15 cellular contexts compared by ENCODE assay signal in genomic region chrX:97330150-97330549, GRCh38.
DNase-seq lines count a peak whose midpoint lies in the region; ATAC-seq, FAIRE-seq and TF ChIP-seq lines count a peak whose summit lies in the region.
"Had no signal": no experiment of that assay in that cellular context is flagged by ENCODE, and none has a peak within 500 bp of the region (broad histone marks: within the 10 kb centered on the region; RNA-seq: fewer than 3 reads in every experiment).

No MANE protein-coding gene starts in this region.

- peaks cover 2% of the 10 kb centered on the region for H3K27me3 Mint-ChIP-seq in GM23338 (ENCODE audit: insufficient read depth, low read depth, poor library complexity)
- H3K27me3 Mint-ChIP-seq in WTC11 (ENCODE audit: low read depth), result no peaks in the 10 kb centered on the region
- H3K27me3 Mint-ChIP-seq in activated T-helper 1 cell treated with anti-CD3 and anti-CD28 coated beads, Interleukin-12 subunit alpha, Interleukin-12 subunit beta, Interleukin-2, Interleukin-4 antibody, amounts not matched to agents 30 ng/mL and 10 ng/mL and 1 ng/mL, durations not matched to agents 14 hours and 24 hours and 36 hours (ENCODE audit: insufficient read depth), result no peaks in the 10 kb centered on the region

- no peak overlapping the region for H3K27ac Mint-ChIP-seq in GM23338
- H3K27ac Mint-ChIP-seq in WTC11, result no peak overlapping the region
- H3K27ac Mint-ChIP-seq in activated T-helper 1 cell treated with anti-CD3 and anti-CD28 coated beads, Interleukin-12 subunit alpha, Interleukin-12 subunit beta, Interleukin-2, Interleukin-4 antibody, amounts not matched to agents 30 ng/mL and 10 ng/mL and 1 ng/mL, durations not matched to agents 14 hours and 24 hours and 36 hours, result no peak overlapping the region
- H3K27ac Mint-ChIP-seq: activated naive CD4-positive, alpha-beta T cell treated with anti-CD3 and anti-CD28 coated beads for 36 hours had no signal

- H3K4me1 ChIP-seq in DOHH2 (ENCODE audit: control insufficient read depth, low read length) (peaks cover 93% of the 10 kb centered on the region), GM23338 (ENCODE audit: insufficient read depth) (peaks cover under 1% of the 10 kb centered on the region; the same call in 1 of the 2 replicates)
- H3K4me1 ChIP-seq: left lung, upper lobe of left lung had no signal

- H3K4me3 ChIP-seq in DOHH2 (ENCODE audit: low read length) (no peak overlapping the region), GM23338 (no peak overlapping the region)
- H3K4me3 ChIP-seq: left lung, upper lobe of left lung had no signal

- TF ChIP-seq CTCF in DOHH2 (IDR thresholded peaks at IDR 0.05; ENCODE audit: low read depth, low read length, poor library complexity, severe bottlenecking) (no peak), GM23338 (conservative IDR thresholded peaks at IDR 0.05; ENCODE audit: low read depth in 2 of 2) (no peak), WTC11 (IDR thresholded peaks at IDR 0.05) (no peak)

- CTCF ChIA-PET in WTC11 (lab: Charles Lee), result no interaction called here

- H3K36me3 Mint-ChIP-seq in GM23338 (ENCODE audit: low read depth) (peaks cover 15% of the 10 kb centered on the region; the same call in 2 of the 3 replicates), WTC11 (peaks cover 4% of the 10 kb centered on the region)
- H3K36me3 Mint-ChIP-seq in activated T-helper 1 cell treated with anti-CD3 and anti-CD28 coated beads, Interleukin-12 subunit alpha, Interleukin-12 subunit beta, Interleukin-2, Interleukin-4 antibody, amounts not matched to agents 30 ng/mL and 10 ng/mL and 1 ng/mL, durations not matched to agents 14 hours and 24 hours and 36 hours (ENCODE audit: low read depth), result no peaks in the 10 kb centered on the region

- no peaks in the 10 kb centered on the region for H3K9me3 ChIP-seq in DOHH2 (ENCODE audit: control insufficient read depth, insufficient read depth, low read length)
- H3K9me3 ChIP-seq: left lung, upper lobe of left lung had no signal

- H3K9me3 Mint-ChIP-seq in GM23338, result no peaks in the 10 kb centered on the region
- H3K9me3 Mint-ChIP-seq in WTC11, result no peaks in the 10 kb centered on the region
- no peaks in the 10 kb centered on the region for H3K9me3 Mint-ChIP-seq in activated T-helper 1 cell treated with anti-CD3 and anti-CD28 coated beads, Interleukin-12 subunit alpha, Interleukin-12 subunit beta, Interleukin-2, Interleukin-4 antibody, amounts not matched to agents 30 ng/mL and 10 ng/mL and 1 ng/mL, durations not matched to agents 14 hours and 24 hours and 36 hours
- H3K9me3 Mint-ChIP-seq: activated naive CD4-positive, alpha-beta T cell treated with anti-CD3 and anti-CD28 coated beads for 36 hours had no signal

- H3K4me3 Mint-ChIP-seq in GM23338 (no peak overlapping the region), WTC11 (no peak overlapping the region)
- H3K4me3 Mint-ChIP-seq in activated T-helper 1 cell treated with anti-CD3 and anti-CD28 coated beads, Interleukin-12 subunit alpha, Interleukin-12 subunit beta, Interleukin-2, Interleukin-4 antibody, amounts not matched to agents 30 ng/mL and 10 ng/mL and 1 ng/mL, durations not matched to agents 14 hours and 24 hours and 36 hours, result no peak overlapping the region
- H3K4me3 Mint-ChIP-seq: activated naive CD4-positive, alpha-beta T cell treated with anti-CD3 and anti-CD28 coated beads for 36 hours had no signal

- H3K36me3 ChIP-seq in DOHH2 (ENCODE audit: control insufficient read depth, low read length), result no peaks in the 10 kb centered on the region
- H3K36me3 ChIP-seq in GM23338 (ENCODE audit: insufficient read depth), result no peaks in the 10 kb centered on the region
- H3K36me3 ChIP-seq: left lung, upper lobe of left lung had no signal

- H3K4me2 ChIP-seq in DOHH2 (ENCODE audit: low read length), result no peak overlapping the region; the same call in 1 of the 2 replicates
- no peak overlapping the region for H3K4me2 ChIP-seq in GM23338

- H3K9me2 ChIP-seq in DOHH2 (replicated peaks; ENCODE audit: control insufficient read depth, low read length) (no peaks in the 10 kb centered on the region), GM23338 (ENCODE audit: insufficient read depth) (no peaks in the 10 kb centered on the region)

- intact Hi-C loops in activated T-helper 1 cell treated with anti-CD3 and anti-CD28 coated beads, Interleukin-12 subunit alpha, Interleukin-12 subunit beta, Interleukin-2, Interleukin-4 antibody, amounts not matched to agents 30 ng/mL and 10 ng/mL and 1 ng/mL, durations not matched to agents 14 hours and 24 hours and 36 hours (cut with micrococcal nuclease), result no loop called here

- POLR2A ChIA-PET in WTC11 (lab: Charles Lee), result no interaction called here

- FAIRE-seq in GM19239 (lab: Jason Lieb, UNC), result peak; percentile 87

- peaks cover 7% of the 10 kb centered on the region; the same call in 2 of the 3 replicates for H3K4me1 Mint-ChIP-seq in GM23338
- peaks cover 17% of the 10 kb centered on the region for H3K4me1 Mint-ChIP-seq in WTC11
- no peaks in the 10 kb centered on the region for H3K4me1 Mint-ChIP-seq in activated T-helper 1 cell treated with anti-CD3 and anti-CD28 coated beads, Interleukin-12 subunit alpha, Interleukin-12 subunit beta, Interleukin-2, Interleukin-4 antibody, amounts not matched to agents 30 ng/mL and 10 ng/mL and 1 ng/mL, durations not matched to agents 14 hours and 24 hours and 36 hours (ENCODE audit: low read depth)

- peak; percentile 53 for ATAC-seq in HG02642 (IDR thresholded peaks at IDR 0.05; ENCODE audit: poor library complexity, unreplicated experiment)
- ATAC-seq in HG03439 (IDR thresholded peaks at IDR 0.05; ENCODE audit: unreplicated experiment), result peak; percentile 50
- ATAC-seq in GM23338, result no peak
- no peak for ATAC-seq in WTC11
- ATAC-seq: activated CD4-positive, CD25-positive, alpha-beta regulatory T cell treated with anti-CD3 and anti-CD28 coated beads, Interleukin-2, amount 50 U/mL, for 24 hours; left lung had no signal

- H4K20me1 ChIP-seq in DOHH2 (ENCODE audit: control insufficient read depth, insufficient read depth, low read depth, low read length) (no peaks in the 10 kb centered on the region), GM23338 (replicated peaks; ENCODE audit: insufficient read depth) (0 out of 2 replicates have a peak, but pooled peaks cover 5% of the 10 kb centered on the region)

- H2AFZ ChIP-seq in GM23338, result no peak overlapping the region

- peak overlapping the region; percentile 46 for H3K27ac ChIP-seq in DOHH2 (ENCODE audit: low read depth, low read length)
- no peak overlapping the region for H3K27ac ChIP-seq in GM23338 (ENCODE audit: low read depth)
- H3K27ac ChIP-seq: left lung, upper lobe of left lung had no signal

- H3F3A ChIP-seq in DOHH2 (ENCODE audit: control insufficient read depth, insufficient read depth) (peaks cover 6% of the 10 kb centered on the region), GM23338 (replicated peaks; ENCODE audit: low read depth) (no peaks in the 10 kb centered on the region)

- DNase-seq in GM19239 (ENCODE audit: insufficient read length, low spot score) (no peak), GM23338 (ENCODE audit: low spot score) (no peak), WTC11 (ENCODE audit: low spot score) (no peak)
- DNase-seq in stimulated activated naive CD4-positive, alpha-beta T cell treated with Interleukin-2 at 50 U/mL for 16 hours (lab: John Stamatoyannopoulos, UW), result no peak
- DNase-seq in activated T-helper 1 cell treated with anti-CD3 and anti-CD28 coated beads, Interleukin-12 subunit alpha, Interleukin-12 subunit beta, Interleukin-2, Interleukin-4 antibody, amounts not matched to agents 30 ng/mL and 10 ng/mL and 1 ng/mL, durations not matched to agents 14 hours and 24 hours and 36 hours (ENCODE audit: low spot score), result no peak
- DNase-seq: activated naive CD4-positive, alpha-beta T cell treated with anti-CD3 and anti-CD28 coated beads for 36 hours; foreskin fibroblast; KG1; left lung; NCI-H1105; upper lobe of left lung had no signal

- H3K79me2 ChIP-seq in DOHH2 (ENCODE audit: control insufficient read depth, low read length), result no peaks in the 10 kb centered on the region
- peaks cover 95% of the 10 kb centered on the region for H3K79me2 ChIP-seq in GM23338 (replicated peaks; ENCODE audit: insufficient read depth)

- H3K27me3 ChIP-seq in DOHH2 (ENCODE audit: control insufficient read depth, low read length) (no peaks in the 10 kb centered on the region), GM23338 (ENCODE audit: insufficient read depth) (no peaks in the 10 kb centered on the region)
- H3K27me3 ChIP-seq: left lung, upper lobe of left lung had no signal

TF ChIP-seq in GM23338, 12 proteins besides CTCF, POLR2A, EP300 and RAD21 (continues in another document):
- TF ChIP-seq ZNF114 (CRISPR knock-in tag; IDR thresholded peaks at IDR 0.05) (no peak), EZH2 (IDR thresholded peaks at IDR 0.05; ENCODE audit: low read depth, unreplicated experiment) (no peak), NANOG (IDR thresholded peaks at IDR 0.05; ENCODE audit: borderline replicate concordance) (no peak), STAT1 (IDR thresholded peaks at IDR 0.05; ENCODE audit: unreplicated experiment) (no peak)

TF ChIP-seq in WTC11, 78 proteins besides CTCF, POLR2A, EP300 and RAD21 (continues in another document):
- TF ChIP-seq ZNF396 (CRISPR knock-in tag; IDR thresholded peaks at IDR 0.05; ENCODE audit: borderline replicate concordance) (no peak), GABPB1 (CRISPR knock-in tag; IDR thresholded peaks at IDR 0.05) (no peak), ZNF138 (CRISPR knock-in tag; conservative IDR thresholded peaks at IDR 0.05) (no peak)

Comparison
In these comparisons a context has a peak if more than half of its experiments do, and no peak if none do; other contexts are left out.
1. ATAC-seq: peak in HG02642 (single experiment) and HG03439 (single experiment); none in GM23338 (single experiment) and WTC11 (single experiment).